8 cellular contexts compared by ENCODE assay signal in the genomic region with DNA sequence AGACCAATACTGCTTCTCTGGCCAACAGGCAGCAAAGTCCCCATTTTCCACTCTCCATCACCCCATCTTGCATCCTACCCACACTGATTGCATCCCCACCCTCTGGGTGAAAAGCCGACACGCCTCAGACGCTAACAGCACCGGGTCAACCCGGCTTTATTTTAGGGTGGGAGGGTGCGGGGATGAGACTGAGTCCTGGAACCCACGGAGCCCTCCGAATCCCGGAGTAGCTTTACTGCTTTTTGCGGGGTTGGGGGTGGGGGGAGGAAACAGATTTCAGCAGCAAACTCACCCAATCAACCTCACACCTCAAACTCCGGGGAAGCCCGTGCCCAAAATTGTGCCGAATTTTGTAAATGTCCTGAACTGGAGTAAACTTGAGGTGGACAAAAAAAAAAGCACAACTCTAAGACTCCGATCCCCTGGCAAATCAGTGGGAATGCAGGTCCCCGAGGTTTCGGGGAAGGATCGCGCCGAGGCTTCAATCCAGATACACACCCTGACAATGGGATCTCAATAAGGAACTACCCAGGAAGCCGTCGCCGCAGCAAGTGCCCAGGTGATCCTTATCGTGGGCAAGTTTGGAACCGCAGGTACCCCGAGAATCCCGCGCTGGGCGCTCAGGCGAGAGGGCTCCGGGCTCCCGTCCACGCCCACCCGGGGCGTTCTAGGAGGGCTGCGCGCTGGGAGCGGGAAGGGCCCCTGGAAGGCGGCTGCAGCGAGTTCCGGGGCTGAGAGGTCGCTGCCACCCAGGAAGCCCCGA. TPM values are rescaled to one million over a fixed set of nuclear protein-coding genes. Genes with fewer than 3 reads are reported as not detected.
DNase-seq lines count a peak whose midpoint lies in the region; ATAC-seq and TF ChIP-seq lines count a peak whose summit lies in the region.

No MANE protein-coding gene starts in this region.

- DNase-seq in adrenal gland, result peak in 4 of 7 donors; percentile 25 to 32 (median 28)
- peak in 1 of 2 donors; percentile 30 for DNase-seq in left colon
- DNase-seq in amniotic stem cell (lab: John Stamatoyannopoulos, UW), result no peak
- no peak for DNase-seq in NOMO-1 treated with dmso at 0.1 percent for 144 hours (lab: John Stamatoyannopoulos, UW; ENCODE audit: unreplicated experiment)

- H3K36me3 ChIP-seq in ES-I3 (ENCODE audit: insufficient read depth, low read length) (no peaks in the 10 kb centered on the region), KMS-11 (ENCODE audit: insufficient read depth) (no peaks in the 10 kb centered on the region), adrenal gland (replicated peaks in 1 of 2) (no peaks in the 10 kb centered on the region), subcutaneous abdominal adipose tissue (ENCODE audit: control insufficient read depth in 5 of 5, insufficient read depth in 5 of 5, low read length in 5 of 5) (no peaks in the 10 kb centered on the region)

- ATAC-seq in left colon, result peak; percentile 42
- ATAC-seq in HG03159 (IDR thresholded peaks at IDR 0.05; ENCODE audit: unreplicated experiment), result no peak

- TF ChIP-seq POLR2A in adrenal gland (IDR thresholded peaks at IDR 0.05), result peak in 1 of 2 donors; percentile 13

- no peaks in the 10 kb centered on the region for H4K20me1 ChIP-seq in KMS-11 (ENCODE audit: insufficient read depth)

- H3K27me3 ChIP-seq in KMS-11 (ENCODE audit: insufficient read depth, low read depth) (no peaks in the 10 kb centered on the region), adrenal gland (no peaks in the 10 kb centered on the region), subcutaneous abdominal adipose tissue (ENCODE audit: control insufficient read depth in 5 of 5, insufficient read depth in 4 of 5, low read length in 5 of 5) (peaks cover 0 to 2% (median 0%) of the 10 kb centered on the region in 5 donors)

- H3K4me2 ChIP-seq in KMS-11, result peak overlapping the region; percentile 64

- H3K9me3 ChIP-seq in ES-I3 (ENCODE audit: control insufficient read depth, insufficient read depth, low read length) (no peaks in the 10 kb centered on the region), adrenal gland (replicated peaks in 1 of 3) (no peaks in the 10 kb centered on the region), subcutaneous abdominal adipose tissue (ENCODE audit: control insufficient read depth in 5 of 5, low read length in 5 of 5) (no peaks in the 10 kb centered on the region)

- 2 to 7% (median 3%) methylated on average over 16 to 42 of the region's 42 CpGs for WGBS in adrenal gland, 4 donors

- intact Hi-C loops in adrenal gland (cut with DNase I) (no loop called here), left colon (cut with DNase I, micrococcal nuclease) (no loop called here)

- peak overlapping the region; percentile 76 for H2AFZ ChIP-seq in KMS-11 (ENCODE audit: low read depth)

- TF ChIP-seq CTCF in KMS-11 (conservative IDR thresholded peaks at IDR 0.05; ENCODE audit: low read depth, low read length) (no peak), adrenal gland (IDR thresholded peaks at IDR 0.05) (no peak)

- H3K27ac ChIP-seq in KMS-11 (no peak overlapping the region), adrenal gland (peak overlapping the region in 2 of 5 donors; percentile 82 to 83), subcutaneous abdominal adipose tissue (ENCODE audit: low read depth, low read length) (peak overlapping the region; percentile 57)

- H3K9ac ChIP-seq in ES-I3 (ENCODE audit: low read depth, low read length), result peak overlapping the region; percentile 88
- peak overlapping the region; percentile 49; the same call in 1 of the 2 replicates for H3K9ac ChIP-seq in KMS-11
- H3K9ac ChIP-seq in subcutaneous abdominal adipose tissue (ENCODE audit: low read length in 5 of 5), result peak overlapping the region; percentile 68 to 86 (median 77)

- no peak overlapping the region for H3K4me3 ChIP-seq in KMS-11 (IDR thresholded peaks at IDR 0.05; ENCODE audit: insufficient read depth, low read depth, low read length)
- H3K4me3 ChIP-seq in adrenal gland, result peak overlapping the region; percentile 37 to 92 (median 63)
- H3K4me3 ChIP-seq in subcutaneous abdominal adipose tissue (ENCODE audit: low read depth in 1 of 5, low read length in 5 of 5), result peak overlapping the region; percentile 82 to 91 (median 88)

- H3K4me1 ChIP-seq in ES-I3 (ENCODE audit: insufficient read depth, low read length) (peaks cover 5% of the 10 kb centered on the region; the same call in 1 of the 2 replicates), KMS-11 (ENCODE audit: low read depth, poor library complexity, severe bottlenecking) (peaks cover 27% of the 10 kb centered on the region), adrenal gland (replicated peaks in 1 of 2) (peaks cover 0 to 14% of the 10 kb centered on the region in 2 donors), subcutaneous abdominal adipose tissue (ENCODE audit: control insufficient read depth in 5 of 5, insufficient read depth in 5 of 5, low read length in 5 of 5) (peaks cover 0 to 25% (median 20%) of the 10 kb centered on the region in 5 donors)

- no peaks in the 10 kb centered on the region for H3K79me2 ChIP-seq in KMS-11 (ENCODE audit: insufficient read depth, low read depth)

RNA-seq across cellular contexts. Expression of a gene that starts 1.1 kb away (rescaled TPM):
- total RNA-seq in adrenal gland, result 10 to 100 TPM in 3 of 8 donors, 1 to 10 TPM in 5; 2.8 to 24.9 (median 6.9) TPM
- 10 to 100 TPM; 10.1 to 29.8 (median 10.7) TPM for polyA plus RNA-seq in adrenal gland
- 10 to 100 TPM; 26.6 to 34.3 TPM for total RNA-seq in left colon

Comparison
In these comparisons a context has a peak if more than half of its experiments do, and no peak if none do; other contexts are left out.
1. DNase-seq: peak in adrenal gland (4 of 7); none in amniotic stem cell (single experiment) and NOMO-1 treated with dmso at 0.1 percent for 144 hours (single experiment).
2. Peak in every context shown above with its lines, with median percentiles within 50 percentile points of each other: H3K9ac ChIP-seq.